In genomic region chr3:123984957-123985356, GRCh38 we compare ENCODE assay signal across 1 cellular context.
TF ChIP-seq lines count a peak whose summit lies in the region.

No MANE protein-coding gene starts in this region.

TF ChIP-seq in A549, 52 proteins besides CTCF, POLR2A, EP300 and RAD21 (continued from another document):
- TF ChIP-seq E2F6 (IDR thresholded peaks at IDR 0.05; ENCODE audit: borderline replicate concordance, low read depth) (no peak), PHF8 (IDR thresholded peaks at IDR 0.05; ENCODE audit: borderline replicate concordance, low read depth) (no peak), RNF2 (IDR thresholded peaks at IDR 0.05; ENCODE audit: borderline replicate concordance, low read depth) (no peak)
